ENCODE assay signal across 11 cellular contexts in genomic region chr9:4339783-4340335, GRCh38. TPM values are rescaled to one million over a fixed set of nuclear protein-coding genes. Genes with fewer than 3 reads are reported as not detected.
A peak's percentile ranks its signal among the peaks of the same experiment; 100 is the strongest.
DNase-seq lines count a peak whose midpoint lies in the region; ATAC-seq and TF ChIP-seq lines count a peak whose summit lies in the region.
"Had no signal": no experiment of that assay in that cellular context is flagged by ENCODE, and none has a peak within 500 bp of the region (broad histone marks: within the 10 kb centered on the region; RNA-seq: fewer than 3 reads in every experiment).

No MANE protein-coding gene starts in this region.

- peak overlapping the region; percentile 47 for H3K27ac Mint-ChIP-seq in T-helper 17 cell

- peaks cover 15% of the 10 kb centered on the region for H3K27me3 Mint-ChIP-seq in T-helper 17 cell

- H3K9me3 ChIP-seq in T-helper 17 cell (ENCODE audit: control insufficient read depth, low read length, poor library complexity, severe bottlenecking): no peaks in the 10 kb centered on the region
- H3K9me3 ChIP-seq: sigmoid colon had no signal

- peak overlapping the region; percentile 77 for H3K4me3 Mint-ChIP-seq in T-helper 17 cell

- peaks cover 17% of the 10 kb centered on the region for H3K4me1 Mint-ChIP-seq in T-helper 17 cell

- TF ChIP-seq CTCF in GM20000 (IDR thresholded peaks at IDR 0.05; ENCODE audit: extremely low read depth, missing control alignments): no peak

- DNase-seq in DMS53 (lab: John Stamatoyannopoulos, UW): peak; percentile 38
- peak; percentile 33 for DNase-seq in GM20000 (ENCODE audit: low spot score)
- no peak for DNase-seq in T-helper 17 cell
- no peak for DNase-seq in left lobe of liver (ENCODE audit: low spot score)
- DNase-seq in iPS-NIHi7 (ENCODE audit: extremely low spot score): no peak

- ATAC-seq in T-helper 17 cell (no peak), left lobe of liver (peak; percentile 4), HG02884 (IDR thresholded peaks at IDR 0.05; ENCODE audit: unreplicated experiment) (no peak), HG02973 (IDR thresholded peaks at IDR 0.05; ENCODE audit: unreplicated experiment) (no peak), HG03571 (IDR thresholded peaks at IDR 0.05; ENCODE audit: unreplicated experiment) (no peak)
- ATAC-seq: Panc1 had no signal

- H3K36me3 Mint-ChIP-seq in T-helper 17 cell (ENCODE audit: low read depth): peaks cover 2% of the 10 kb centered on the region
- H3K36me3 Mint-ChIP-seq: CD8-positive, alpha-beta memory T cell had no signal

RNA-seq across cellular contexts. Expression of gene GLIS3, which starts 40.0 kb away (rescaled TPM):
- total RNA-seq in T-helper 17 cell (1 to 10 TPM; 1.3 to 2.1 TPM), left lobe of liver (11.6 TPM)

Comparison
In these comparisons a context has a peak if more than half of its experiments do, and no peak if none do; other contexts are left out.
1. DNase-seq: peak in DMS53 (single experiment) and GM20000 (single experiment); none in T-helper 17 cell (0 of 3), left lobe of liver (single experiment) and iPS-NIHi7 (single experiment).